In the genomic region with DNA sequence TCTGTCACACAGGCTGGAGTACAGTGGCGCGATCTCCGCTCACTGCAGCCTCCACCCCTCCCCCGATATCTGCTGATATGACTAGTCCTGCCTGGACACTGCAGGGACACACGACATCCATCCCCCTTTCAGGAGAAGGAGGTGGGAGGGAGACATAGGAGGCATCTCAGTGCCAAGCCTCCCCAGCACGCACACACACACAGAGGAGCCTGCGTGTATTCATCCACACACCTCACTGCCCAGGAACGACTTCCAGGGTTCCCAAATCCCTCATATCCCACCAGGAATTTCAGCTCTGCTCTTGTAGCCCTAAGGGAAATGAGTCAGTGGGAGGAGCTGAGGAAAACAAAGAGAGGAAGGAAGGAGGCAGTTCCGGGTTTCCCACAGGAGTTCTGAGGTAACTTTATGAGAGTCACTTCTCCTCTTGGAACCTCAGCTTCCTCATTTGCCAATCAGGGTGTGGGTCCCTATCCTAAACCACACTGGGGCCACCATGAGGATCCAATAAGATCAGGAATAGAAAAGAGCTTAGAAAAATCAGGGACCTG, we compare ENCODE assay signal across 1 cellular context.
A peak's percentile ranks its signal among the peaks of the same experiment; 100 is the strongest.
TF ChIP-seq lines count a peak whose summit lies in the region.

No MANE protein-coding gene starts in this region.

TF ChIP-seq in K562, 482 proteins besides CTCF, POLR2A, EP300 and RAD21 (continued from another document and continues in another):
- TF ChIP-seq ETV6 (IDR thresholded peaks at IDR 0.05; ENCODE audit: borderline replicate concordance in 1 of 2, low read depth in 2 of 2, low read length in 1 of 2): peak in 1 of 2 experiments; percentile 73; a peak in 2 of 4 replicates
- no peak for TF ChIP-seq ETV6 (CRISPR knock-in tag; IDR thresholded peaks at IDR 0.05; ENCODE audit: borderline replicate concordance)
- no peak for TF ChIP-seq BCOR (IDR thresholded peaks at IDR 0.05)
- peak in 1 of 2 experiments; percentile 74; a peak in 3 of 4 replicates for TF ChIP-seq MAZ (CRISPR knock-in tag; conservative IDR thresholded peaks at IDR 0.05 in 1 of 2, IDR thresholded peaks at IDR 0.05 in 1 of 2)
- TF ChIP-seq ZNF518B (CRISPR knock-in tag; IDR thresholded peaks at IDR 0.05): no peak
- peak; percentile 72 for TF ChIP-seq ELF1 (tag; IDR thresholded peaks at IDR 0.05)
- TF ChIP-seq SPI1 (IDR thresholded peaks at IDR 0.05; ENCODE audit: borderline replicate concordance, low read depth, low read length): peak; percentile 77; the same call in 1 of the 2 replicates
- TF ChIP-seq OTX1 (CRISPR knock-in tag; IDR thresholded peaks at IDR 0.05): 0 out of 2 replicates have a peak, but pooled peaks have one; percentile 14
- TF ChIP-seq ATF3 (IDR thresholded peaks at IDR 0.05): peak; percentile 11; the same call in 1 of the 2 replicates
- no peak for TF ChIP-seq ATF3 (CRISPR knock-in tag; conservative IDR thresholded peaks at IDR 0.05)
- TF ChIP-seq MTA1 (IDR thresholded peaks at IDR 0.05; ENCODE audit: borderline replicate concordance): peak; percentile 66
- TF ChIP-seq ZNF586 (CRISPR knock-in tag; conservative IDR thresholded peaks at IDR 0.05): no peak
- TF ChIP-seq SMARCE1 (IDR thresholded peaks at IDR 0.05): peak; percentile 41
- 0 out of 2 replicates have a peak, but pooled peaks have one; percentile 18 for TF ChIP-seq MTA2 (IDR thresholded peaks at IDR 0.05; ENCODE audit: low read depth)
- TF ChIP-seq C11orf30 (IDR thresholded peaks at IDR 0.05; ENCODE audit: low read depth): peak; percentile 77
- no peak for TF ChIP-seq ZNF23 (CRISPR knock-in tag; IDR thresholded peaks at IDR 0.05)
- no peak for TF ChIP-seq KAT8 (IDR thresholded peaks at IDR 0.05; ENCODE audit: low read depth)
- no peak for TF ChIP-seq NCOA4 (IDR thresholded peaks at IDR 0.05; ENCODE audit: partially characterized antibody)
- 0 out of 2 replicates have a peak, but pooled peaks have one; percentile 11 for TF ChIP-seq GABPA (tag; conservative IDR thresholded peaks at IDR 0.05; ENCODE audit: low read depth)
- TF ChIP-seq ZNF444 (CRISPR knock-in tag; IDR thresholded peaks at IDR 0.05): peak; percentile 93
- peak in 1 of 2 experiments; percentile 43; a peak in 1 of 4 replicates for TF ChIP-seq MLLT1 (IDR thresholded peaks at IDR 0.05)
- TF ChIP-seq, protein P1, sequence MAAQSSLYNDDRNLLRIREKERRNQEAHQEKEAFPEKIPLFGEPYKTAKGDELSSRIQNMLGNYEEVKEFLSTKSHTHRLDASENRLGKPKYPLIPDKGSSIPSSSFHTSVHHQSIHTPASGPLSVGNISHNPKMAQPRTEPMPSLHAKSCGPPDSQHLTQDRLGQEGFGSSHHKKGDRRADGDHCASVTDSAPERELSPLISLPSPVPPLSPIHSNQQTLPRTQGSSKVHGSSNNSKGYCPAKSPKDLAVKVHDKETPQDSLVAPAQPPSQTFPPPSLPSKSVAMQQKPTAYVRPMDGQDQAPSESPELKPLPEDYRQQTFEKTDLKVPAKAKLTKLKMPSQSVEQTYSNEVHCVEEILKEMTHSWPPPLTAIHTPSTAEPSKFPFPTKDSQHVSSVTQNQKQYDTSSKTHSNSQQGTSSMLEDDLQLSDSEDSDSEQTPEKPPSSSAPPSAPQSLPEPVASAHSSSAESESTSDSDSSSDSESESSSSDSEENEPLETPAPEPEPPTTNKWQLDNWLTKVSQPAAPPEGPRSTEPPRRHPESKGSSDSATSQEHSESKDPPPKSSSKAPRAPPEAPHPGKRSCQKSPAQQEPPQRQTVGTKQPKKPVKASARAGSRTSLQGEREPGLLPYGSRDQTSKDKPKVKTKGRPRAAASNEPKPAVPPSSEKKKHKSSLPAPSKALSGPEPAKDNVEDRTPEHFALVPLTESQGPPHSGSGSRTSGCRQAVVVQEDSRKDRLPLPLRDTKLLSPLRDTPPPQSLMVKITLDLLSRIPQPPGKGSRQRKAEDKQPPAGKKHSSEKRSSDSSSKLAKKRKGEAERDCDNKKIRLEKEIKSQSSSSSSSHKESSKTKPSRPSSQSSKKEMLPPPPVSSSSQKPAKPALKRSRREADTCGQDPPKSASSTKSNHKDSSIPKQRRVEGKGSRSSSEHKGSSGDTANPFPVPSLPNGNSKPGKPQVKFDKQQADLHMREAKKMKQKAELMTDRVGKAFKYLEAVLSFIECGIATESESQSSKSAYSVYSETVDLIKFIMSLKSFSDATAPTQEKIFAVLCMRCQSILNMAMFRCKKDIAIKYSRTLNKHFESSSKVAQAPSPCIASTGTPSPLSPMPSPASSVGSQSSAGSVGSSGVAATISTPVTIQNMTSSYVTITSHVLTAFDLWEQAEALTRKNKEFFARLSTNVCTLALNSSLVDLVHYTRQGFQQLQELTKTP (IDR thresholded peaks at IDR 0.05; ENCODE audit: low read depth in 1 of 2, partially characterized antibody in 2 of 2): peak in 1 of 2 experiments; percentile 82
- no peak for TF ChIP-seq CBX5 (IDR thresholded peaks at IDR 0.05; ENCODE audit: borderline replicate concordance, low read depth)
- TF ChIP-seq E2F4 (CRISPR knock-in tag; IDR thresholded peaks at IDR 0.05; ENCODE audit: low read depth): no peak
- peak in 1 of 2 experiments; percentile 57; a peak in 2 of 4 replicates for TF ChIP-seq HDAC1 (IDR thresholded peaks at IDR 0.05)
- TF ChIP-seq, protein P2, sequence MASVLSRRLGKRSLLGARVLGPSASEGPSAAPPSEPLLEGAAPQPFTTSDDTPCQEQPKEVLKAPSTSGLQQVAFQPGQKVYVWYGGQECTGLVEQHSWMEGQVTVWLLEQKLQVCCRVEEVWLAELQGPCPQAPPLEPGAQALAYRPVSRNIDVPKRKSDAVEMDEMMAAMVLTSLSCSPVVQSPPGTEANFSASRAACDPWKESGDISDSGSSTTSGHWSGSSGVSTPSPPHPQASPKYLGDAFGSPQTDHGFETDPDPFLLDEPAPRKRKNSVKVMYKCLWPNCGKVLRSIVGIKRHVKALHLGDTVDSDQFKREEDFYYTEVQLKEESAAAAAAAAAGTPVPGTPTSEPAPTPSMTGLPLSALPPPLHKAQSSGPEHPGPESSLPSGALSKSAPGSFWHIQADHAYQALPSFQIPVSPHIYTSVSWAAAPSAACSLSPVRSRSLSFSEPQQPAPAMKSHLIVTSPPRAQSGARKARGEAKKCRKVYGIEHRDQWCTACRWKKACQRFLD (CRISPR knock-in tag; IDR thresholded peaks at IDR 0.05): 0 out of 2 replicates have a peak, but pooled peaks have one; percentile 11
- peak; percentile 1 for TF ChIP-seq CHD4 (IDR thresholded peaks at IDR 0.05; ENCODE audit: insufficient read depth, insufficient replicate concordance, low read depth, low read length, poor library complexity, severe bottlenecking)
- TF ChIP-seq FOXK2 (conservative IDR thresholded peaks at IDR 0.05 in 1 of 2, IDR thresholded peaks at IDR 0.05 in 1 of 2; ENCODE audit: low read depth in 2 of 2): peak in 1 of 2 experiments; percentile 25; a peak in 1 of 4 replicates
- TF ChIP-seq E4F1 (CRISPR knock-in tag; IDR thresholded peaks at IDR 0.05; ENCODE audit: borderline replicate concordance): no peak
- TF ChIP-seq ARNT (IDR thresholded peaks at IDR 0.05): 0 out of 4 replicates have a peak, but pooled peaks of 1 of the 2 experiments have one; percentile 12
- peak; percentile 26; the same call in 1 of the 2 replicates for TF ChIP-seq MAFG (tag; conservative IDR thresholded peaks at IDR 0.05)
- no peak for TF ChIP-seq ATF1 (CRISPR knock-in tag; IDR thresholded peaks at IDR 0.05)
- peak; percentile 33 for TF ChIP-seq ATF1 (tag; IDR thresholded peaks at IDR 0.05)
- TF ChIP-seq ZNF311 (CRISPR knock-in tag; IDR thresholded peaks at IDR 0.05): 0 out of 2 replicates have a peak, but pooled peaks have one; percentile 19
- TF ChIP-seq, protein P3, sequence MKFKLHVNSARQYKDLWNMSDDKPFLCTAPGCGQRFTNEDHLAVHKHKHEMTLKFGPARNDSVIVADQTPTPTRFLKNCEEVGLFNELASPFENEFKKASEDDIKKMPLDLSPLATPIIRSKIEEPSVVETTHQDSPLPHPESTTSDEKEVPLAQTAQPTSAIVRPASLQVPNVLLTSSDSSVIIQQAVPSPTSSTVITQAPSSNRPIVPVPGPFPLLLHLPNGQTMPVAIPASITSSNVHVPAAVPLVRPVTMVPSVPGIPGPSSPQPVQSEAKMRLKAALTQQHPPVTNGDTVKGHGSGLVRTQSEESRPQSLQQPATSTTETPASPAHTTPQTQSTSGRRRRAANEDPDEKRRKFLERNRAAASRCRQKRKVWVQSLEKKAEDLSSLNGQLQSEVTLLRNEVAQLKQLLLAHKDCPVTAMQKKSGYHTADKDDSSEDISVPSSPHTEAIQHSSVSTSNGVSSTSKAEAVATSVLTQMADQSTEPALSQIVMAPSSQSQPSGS (CRISPR knock-in tag; IDR thresholded peaks at IDR 0.05): no peak
- no peak for TF ChIP-seq ADNP (tag; IDR thresholded peaks at IDR 0.05)
- TF ChIP-seq ARHGAP35 (IDR thresholded peaks at IDR 0.05; ENCODE audit: partially characterized antibody): no peak
- 0 out of 2 replicates have a peak, but pooled peaks have one; percentile 23 for TF ChIP-seq MAFF (IDR thresholded peaks at IDR 0.05; ENCODE audit: low read length)
- TF ChIP-seq RCOR1 (IDR thresholded peaks at IDR 0.05; ENCODE audit: borderline replicate concordance in 1 of 2, low read depth in 2 of 2, low read length in 2 of 2): peak in 1 of 2 experiments; percentile 43; a peak in 1 of 4 replicates
- peak; percentile 21 for TF ChIP-seq JUND (IDR thresholded peaks at IDR 0.05; ENCODE audit: borderline replicate concordance, low read depth, low read length)
- peak; percentile 71; the same call in 2 of the 3 replicates for TF ChIP-seq JUND (tag; IDR thresholded peaks at IDR 0.05; ENCODE audit: borderline replicate concordance, low read depth, low read length)
- peak; percentile 40 for TF ChIP-seq ATF7 (IDR thresholded peaks at IDR 0.05)
- peak; percentile 30 for TF ChIP-seq KDM5B (IDR thresholded peaks at IDR 0.05; ENCODE audit: insufficient replicate concordance, low read depth, low read length)
